In genomic region chr19:34254552-34255432, GRCh38 we compare ENCODE assay signal across 8 cellular contexts. TPM values are rescaled to one million over a fixed set of nuclear protein-coding genes. Genes with fewer than 3 reads are reported as not detected.
DNase-seq lines count a peak whose midpoint lies in the region; ATAC-seq and TF ChIP-seq lines count a peak whose summit lies in the region.

Gene GARRE1 (plus strand): TSS chr19:34254554. CDS start chr19:34300474, 45,920 bp downstream.

- no peak for TF ChIP-seq POLR2A in erythroblast (IDR thresholded peaks at IDR 0.05; ENCODE audit: low read length)

- H3K4me3 ChIP-seq in muscle layer of duodenum (ENCODE audit: low read depth in 1 of 2, low read length in 2 of 2): peak within 1 kb of the TSS; percentile 88 to 89

- DNase-seq in NCI-H2029 (lab: John Stamatoyannopoulos, UW): peak; percentile 73
- DNase-seq in NCI-H2029 treated with DMSO at 0.1 percent for 48 hours (lab: John Stamatoyannopoulos, UW): no peak
- peak; percentile 89 for DNase-seq in NCI-H2171 (lab: John Stamatoyannopoulos, UW)
- peak; percentile 34 for DNase-seq in activated CD8-positive, alpha-beta memory T cell treated with anti-CD3 and anti-CD28 coated beads, Interleukin-2, amount 50 U/mL, for 4 hours
- peak; percentile 84 for DNase-seq in erythroblast (lab: John Stamatoyannopoulos, UW)

- no peaks in the 10 kb centered on the region for H3K27me3 ChIP-seq in muscle layer of duodenum (ENCODE audit: low read depth, low read length)

- H3K4me1 ChIP-seq in muscle layer of duodenum (ENCODE audit: control insufficient read depth in 1 of 2, insufficient read depth in 2 of 2, low read length in 2 of 2): peaks cover 0 to 10% of the 10 kb centered on the region in 2 donors

- peak within 1 kb of the TSS; percentile 87 for H3K27ac ChIP-seq in muscle layer of duodenum (ENCODE audit: low read length)

- TF ChIP-seq CTCF in subcutaneous adipose tissue (IDR thresholded peaks at IDR 0.05; ENCODE audit: low read depth): no peak

- peak; percentile 91 for ATAC-seq in HG02759 (IDR thresholded peaks at IDR 0.05; ENCODE audit: unreplicated experiment)

- H3K9me3 ChIP-seq in muscle layer of duodenum (ENCODE audit: control insufficient read depth in 1 of 2, low read length in 2 of 2): no peaks in the 10 kb centered on the region

- no peaks in the 10 kb centered on the region for H3K36me3 ChIP-seq in muscle layer of duodenum (ENCODE audit: control insufficient read depth in 1 of 2, insufficient read depth in 2 of 2, low read length in 2 of 2)

RNA-seq across cellular contexts. Expression of gene GARRE1, which starts in this region (rescaled TPM):
- total RNA-seq in subcutaneous adipose tissue: 10 to 100 TPM; 20.9 to 49.7 (median 36.0) TPM
